9 cellular contexts compared by ENCODE assay signal in the genomic region with DNA sequence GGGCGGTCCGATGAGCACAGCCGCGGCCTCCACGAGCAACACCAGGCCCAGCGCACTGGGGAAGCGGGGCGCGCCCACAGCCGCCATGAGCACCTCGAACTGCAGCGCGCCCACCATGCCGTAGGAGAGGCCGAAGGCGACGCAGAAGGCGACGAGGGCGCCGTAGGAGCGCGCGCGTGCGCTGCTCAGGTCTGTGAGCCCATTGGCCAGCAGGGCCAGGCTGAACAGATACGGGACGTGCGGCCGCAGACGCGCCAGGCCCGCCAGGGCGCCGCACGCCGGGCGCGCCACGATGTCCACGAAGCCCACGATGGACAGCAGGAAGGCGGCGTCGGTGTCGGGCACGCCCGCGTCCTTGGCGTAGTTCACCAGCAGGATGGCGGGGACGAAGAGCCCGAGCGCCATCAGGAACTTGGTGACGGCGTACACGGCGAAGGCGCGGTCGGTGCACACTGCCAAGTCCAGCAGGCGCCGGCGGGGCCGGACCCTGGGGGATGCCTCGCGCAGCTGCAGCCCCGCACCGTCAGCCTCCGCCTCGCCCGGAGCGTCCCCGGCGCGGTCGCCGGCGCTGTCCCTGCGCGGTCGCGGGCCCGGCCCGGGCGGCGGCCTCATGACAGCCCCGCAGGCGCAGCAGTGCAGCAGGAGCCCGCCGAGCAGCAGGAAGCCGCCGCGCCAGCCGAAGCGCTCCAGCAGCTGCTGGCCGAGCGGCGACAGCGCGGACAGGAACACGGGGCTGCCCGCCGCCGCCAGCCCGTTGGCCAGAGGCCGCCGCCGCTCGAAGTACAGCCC. TPM values are rescaled to one million over a fixed set of nuclear protein-coding genes. Genes with fewer than 3 reads are reported as not detected.
DNase-seq lines count a peak whose midpoint lies in the region; ATAC-seq and TF ChIP-seq lines count a peak whose summit lies in the region.
"Had no signal": no experiment of that assay in that cellular context is flagged by ENCODE, and none has a peak within 500 bp of the region (broad histone marks: within the 10 kb centered on the region; RNA-seq: fewer than 3 reads in every experiment).

No MANE protein-coding gene starts in this region.

- no peak overlapping the region for H3K27ac ChIP-seq in thymus (ENCODE audit: low read depth)

- no peak for TF ChIP-seq CTCF in choroid plexus epithelial cell (conservative IDR thresholded peaks at IDR 0.05; ENCODE audit: low read depth, low read length)

- H3K4me3 ChIP-seq in choroid plexus epithelial cell (ENCODE audit: low read depth, low read length) (peak overlapping the region; percentile 26), thymus (ENCODE audit: low read length) (peak overlapping the region; percentile 8)

- DNase-seq in activated CD4-positive, CD25-positive, alpha-beta regulatory T cell (lab: John Stamatoyannopoulos, UW): no peak
- DNase-seq in choroid plexus epithelial cell (ENCODE audit: low read depth): peak; percentile 30
- peak; percentile 75 for DNase-seq in left kidney (ENCODE audit: low read depth, low spot score)
- no peak for DNase-seq in NCI-H446 (lab: John Stamatoyannopoulos, UW)
- DNase-seq in NCI-H526 treated with DMSO at 0.1 percent for 48 hours (lab: John Stamatoyannopoulos, UW): no peak
- DNase-seq in DMS79 treated with DMSO at 0.1 percent for 48 hours (lab: John Stamatoyannopoulos, UW): no peak
- DNase-seq: CD4-positive, CD25-positive, alpha-beta regulatory T cell had no signal

- H3K27me3 ChIP-seq in thymus (ENCODE audit: control insufficient read depth, insufficient read depth): peaks cover 46% of the 10 kb centered on the region

- WGBS in thymus: 7% methylated on average over 110 of the region's 110 CpGs

- H3K4me1 ChIP-seq in thymus (ENCODE audit: control insufficient read depth, insufficient read depth, low read length): no peaks in the 10 kb centered on the region

- no peaks in the 10 kb centered on the region for H3K9me3 ChIP-seq in thymus (ENCODE audit: control insufficient read depth)

- ATAC-seq in activated CD4-positive, CD25-positive, alpha-beta regulatory T cell treated with anti-CD3 and anti-CD28 coated beads, Interleukin-2, amount 50 U/mL, for 24 hours: peak; percentile 44 to 54

- H3K36me3 ChIP-seq in thymus (ENCODE audit: control insufficient read depth, insufficient read depth): peaks cover 2% of the 10 kb centered on the region

RNA-seq across cellular contexts. Expression of gene SLC16A8, which starts 2.9 kb away (rescaled TPM):
- 1.1 TPM for polyA plus RNA-seq in thymus
- polyA plus RNA-seq: CD4-positive, CD25-positive, alpha-beta regulatory T cell had no signal

RNA-seq across cellular contexts. Expression of gene PICK1, which starts 23.8 kb away (rescaled TPM):
- polyA plus RNA-seq in thymus: 24.1 TPM

RNA-seq across cellular contexts. Expression of gene BAIAP2L2, which starts 29.4 kb away (rescaled TPM):
- polyA plus RNA-seq in thymus: 3.5 TPM
- polyA plus RNA-seq: CD4-positive, CD25-positive, alpha-beta regulatory T cell had no signal

Comparison
In these comparisons a context has a peak if more than half of its experiments do, and no peak if none do; other contexts are left out.
1. DNase-seq: peak in choroid plexus epithelial cell (single experiment) and left kidney (single experiment); none in activated CD4-positive, CD25-positive, alpha-beta regulatory T cell (0 of 4), NCI-H446 (0 of 2), NCI-H526 treated with DMSO at 0.1 percent for 48 hours (single experiment) and DMS79 treated with DMSO at 0.1 percent for 48 hours (single experiment).